In the genomic region with DNA sequence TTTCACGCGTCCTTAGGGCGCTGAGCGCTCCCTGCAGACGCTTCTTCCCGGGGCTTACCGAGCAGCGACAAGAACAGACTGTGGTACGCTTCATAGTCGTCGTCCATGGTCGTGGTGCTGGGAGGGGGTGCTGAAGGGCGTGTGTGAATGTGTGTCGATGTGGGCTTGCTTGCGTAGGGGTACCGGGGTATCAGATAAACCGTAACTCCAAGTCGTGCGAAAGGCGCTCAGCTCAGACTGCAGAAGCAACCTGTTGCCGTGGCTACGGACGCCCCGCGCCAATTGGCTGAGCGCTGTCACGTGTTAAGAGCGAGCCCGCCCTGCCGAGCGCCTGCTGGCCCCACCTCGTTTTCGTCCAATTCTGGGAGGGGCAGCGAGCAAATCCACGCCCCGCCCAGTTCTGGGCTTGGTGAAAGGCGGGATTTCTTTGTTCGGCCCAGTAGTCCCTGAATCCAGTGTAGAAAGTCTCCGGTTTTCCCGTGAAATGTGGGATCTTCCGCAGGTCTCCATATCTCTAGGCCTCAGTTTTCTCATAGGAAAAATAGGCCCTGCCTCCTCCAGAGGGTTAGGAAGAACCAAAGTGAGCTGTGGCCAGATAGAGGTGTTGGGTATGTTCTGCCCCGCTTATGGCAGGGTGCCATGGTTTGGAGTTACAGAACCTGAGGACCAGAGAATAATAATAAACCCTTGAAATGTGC, we compare ENCODE assay signal across 8 cellular contexts. TPM values are rescaled to one million over a fixed set of nuclear protein-coding genes. Genes with fewer than 3 reads are reported as not detected.
DNase-seq lines count a peak whose midpoint lies in the region; ATAC-seq, FAIRE-seq and TF ChIP-seq lines count a peak whose summit lies in the region.

TSS of gene EFCAB12 (minus strand) at position 255 of the 698 bp plus-strand sequence. CDS start at position 107, 148 bp downstream.

- peak within 1 kb of the TSS; percentile 86 for H3K4me2 ChIP-seq in smooth muscle cell

- WGBS in smooth muscle cell (ENCODE audit: low lambda C conversion rate): 5% methylated on average over 42 of the region's 42 CpGs

- peak; percentile 92 for ATAC-seq in HG02798 (IDR thresholded peaks at IDR 0.05; ENCODE audit: poor library complexity, unreplicated experiment)
- ATAC-seq in activated CD4-positive, CD25-positive, alpha-beta regulatory T cell treated with anti-CD3 and anti-CD28 coated beads, Interleukin-2, amount 50 U/mL, for 24 hours: peak; percentile 94 to 95

- peak; percentile 92 for FAIRE-seq in GM12892 (lab: Jason Lieb, UNC)

- H3K79me2 ChIP-seq in smooth muscle cell (ENCODE audit: low read depth): no peaks in the 10 kb centered on the region

- peaks cover 8% of the 10 kb centered on the region for H3K4me1 ChIP-seq in smooth muscle cell (ENCODE audit: low read depth)

- peaks cover 3% of the 10 kb centered on the region for H3F3A ChIP-seq in smooth muscle cell (ENCODE audit: low read depth)

- peak within 1 kb of the TSS; percentile 50 for H3K4me3 ChIP-seq in smooth muscle cell

- DNase-seq in GM12892 (ENCODE audit: insufficient read length) (peak; percentile 74), NCI-H2081 (lab: John Stamatoyannopoulos, UW) (peak; percentile 97 to 99), iris pigment epithelial cell (ENCODE audit: low read depth) (peak; percentile 94), smooth muscle cell (lab: John Stamatoyannopoulos, UW; ENCODE audit: unreplicated experiment) (peak; percentile 68), GF-D8 (lab: John Stamatoyannopoulos, UW) (no peak)
- peak; percentile 85 for DNase-seq in central memory CD4-positive, alpha-beta T cell

- H3K27me3 ChIP-seq in smooth muscle cell (ENCODE audit: low read depth): no peaks in the 10 kb centered on the region

- TF ChIP-seq CTCF in smooth muscle cell (IDR thresholded peaks at IDR 0.05; ENCODE audit: borderline replicate concordance, insufficient read depth, poor library complexity, severe bottlenecking): no peak

- H2AFZ ChIP-seq in smooth muscle cell (ENCODE audit: low read depth): peak within 1 kb of the TSS; percentile 52

- TF ChIP-seq POLR2A in GM12892 (IDR thresholded peaks at IDR 0.05; ENCODE audit: low read depth, low read length): peak; percentile 53

- H4K20me1 ChIP-seq in smooth muscle cell (ENCODE audit: low read depth): no peaks in the 10 kb centered on the region

- peak within 1 kb of the TSS; percentile 66 for H3K9ac ChIP-seq in smooth muscle cell (ENCODE audit: low read depth)

- no peaks in the 10 kb centered on the region for H3K9me3 ChIP-seq in smooth muscle cell (replicated peaks; ENCODE audit: low read depth)

- H3K36me3 ChIP-seq in smooth muscle cell (ENCODE audit: low read depth): peaks cover 4% of the 10 kb centered on the region

- peak within 1 kb of the TSS; percentile 78 for H3K27ac ChIP-seq in smooth muscle cell (ENCODE audit: low read depth)

RNA-seq across cellular contexts. Expression of gene EFCAB12, which starts in this region (rescaled TPM):
- 0.76 TPM for polyA plus RNA-seq in GM12892 (2012; ENCODE audit: missing spikeins)
- 0.09 and 0.76 TPM in 2 replicates for total RNA-seq in smooth muscle cell
- polyA plus RNA-seq in smooth muscle cell: 0.90 TPM in 1 of 2 replicates, not detected in the other

Comparison
In these comparisons a context has a peak if more than half of its experiments do, and no peak if none do; other contexts are left out.
1. Peak in DNase-seq, H3K4me3 ChIP-seq, H3K27ac ChIP-seq, H3K9ac ChIP-seq and H3K4me2 ChIP-seq in smooth muscle cell; RNA of the gene not detected or under 1 TPM.